Comparison of ENCODE assay signal across 8 cellular contexts in the genomic region with DNA sequence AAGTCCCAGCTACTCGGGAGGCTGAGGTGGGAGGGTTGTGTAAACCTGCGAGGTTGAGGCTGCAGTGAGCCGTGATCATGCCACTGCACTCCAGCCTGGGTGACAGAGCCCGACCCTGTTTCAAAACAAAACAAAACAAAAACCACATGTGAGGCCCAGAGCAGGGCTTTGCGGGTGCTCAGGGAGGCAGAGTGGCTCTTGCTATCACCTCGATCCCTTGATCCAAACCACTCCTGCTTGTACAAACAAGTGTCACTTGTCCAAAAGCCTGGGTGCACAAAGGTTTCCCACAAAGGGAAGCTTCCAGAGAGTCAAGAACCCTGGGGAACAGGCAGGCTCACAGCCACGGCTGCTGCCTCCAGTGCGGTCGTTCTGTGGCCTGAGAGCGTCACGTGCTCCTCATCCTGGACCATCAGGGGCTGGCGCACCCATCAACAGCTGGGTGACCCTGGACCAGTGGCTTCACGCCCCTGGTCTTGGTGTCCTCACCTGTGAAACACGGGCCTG.
A peak's percentile ranks its signal among the peaks of the same experiment; 100 is the strongest.
DNase-seq lines count a peak whose midpoint lies in the region; ATAC-seq and FAIRE-seq lines count a peak whose summit lies in the region.

No MANE protein-coding gene starts in this region.

- H3K27ac Mint-ChIP-seq in activated CD8-positive, alpha-beta memory T cell treated with anti-CD3 and anti-CD28 coated beads, Interleukin-2, amount 10 ng/mL, durations not matched to agents 7 days and 5 days = peak overlapping the region; percentile 86

- no peaks in the 10 kb centered on the region for H3K27me3 ChIP-seq in small intestine (ENCODE audit: control insufficient read depth in 2 of 2, insufficient read depth in 2 of 2, low read length in 2 of 2)

- CTCF ChIA-PET in activated CD8-positive, alpha-beta memory T cell treated with anti-CD3 and anti-CD28 coated beads, Interleukin-2, amount 10 ng/mL, durations not matched to agents 7 days and 5 days (lab: Charles Lee) = interaction anchor here (0.9 to 2.0 kb wide), 5 partner anchors 26 to 327 kb away, joined by 3 to 7 read pairs (median 5); no protein-coding TSS in a partner anchor

- no peak overlapping the region for H3K4me3 ChIP-seq in Jurkat, Clone E6-1 (ENCODE audit: low read length)
- no peak overlapping the region for H3K4me3 ChIP-seq in small intestine (ENCODE audit: low read depth in 1 of 2, low read length in 2 of 2)

- peak overlapping the region; percentile 52 for H3K4me3 Mint-ChIP-seq in activated CD8-positive, alpha-beta memory T cell treated with anti-CD3 and anti-CD28 coated beads, Interleukin-2, amount 10 ng/mL, durations not matched to agents 7 days and 5 days

- no peaks in the 10 kb centered on the region for H3K36me3 ChIP-seq in small intestine (ENCODE audit: control insufficient read depth in 2 of 2, insufficient read depth in 2 of 2, low read length in 2 of 2)

- no peaks in the 10 kb centered on the region for H3K27me3 Mint-ChIP-seq in activated CD8-positive, alpha-beta memory T cell treated with anti-CD3 and anti-CD28 coated beads, Interleukin-2, amount 10 ng/mL, durations not matched to agents 7 days and 5 days

- peak overlapping the region in 1 of 2 donors; percentile 53 for H3K27ac ChIP-seq in small intestine (ENCODE audit: low read depth in 1 of 2, low read length in 1 of 2)

- H3K9me3 Mint-ChIP-seq in activated CD8-positive, alpha-beta memory T cell treated with anti-CD3 and anti-CD28 coated beads, Interleukin-2, amount 10 ng/mL, durations not matched to agents 7 days and 5 days (ENCODE audit: low read depth) = no peaks in the 10 kb centered on the region

- intact Hi-C loops in head of caudate nucleus (cut with DNase I) = loop anchor here (5.0 kb wide), 1 partner anchor 46 kb away; no protein-coding TSS in a partner anchor

- no peaks in the 10 kb centered on the region for H3K36me3 Mint-ChIP-seq in activated CD8-positive, alpha-beta memory T cell treated with anti-CD3 and anti-CD28 coated beads, Interleukin-2, amount 10 ng/mL, durations not matched to agents 7 days and 5 days

- DNase-seq in Jurkat, Clone E6-1 (ENCODE audit: low read depth, low spot score) = peak; percentile 55
- peak; percentile 89 for DNase-seq in activated CD8-positive, alpha-beta memory T cell treated with anti-CD3 and anti-CD28 coated beads, Interleukin-2, amount 10 ng/mL, durations not matched to agents 7 days and 5 days
- DNase-seq in head of caudate nucleus (peak in 32 of 42 donors; percentile 22 to 84 (median 60)), small intestine (peak; percentile 40), GDM1 (lab: John Stamatoyannopoulos, UW) (no peak), AG08395 (ENCODE audit: low spot score) (no peak), HUDEP-2 (lab: John Stamatoyannopoulos, UW; ENCODE audit: unreplicated experiment in 76 of 76) (no peak)

- WGBS in small intestine, 3 donors = 15 to 23% (median 22%) methylated on average over 14 of the region's 14 CpGs

- peak; percentile 54 for ATAC-seq in GM18517 (IDR thresholded peaks at IDR 0.05; ENCODE audit: unreplicated experiment)
- ATAC-seq in activated CD8-positive, alpha-beta memory T cell treated with anti-CD3 and anti-CD28 coated beads, Interleukin-2, amount 10 ng/mL, durations not matched to agents 7 days and 5 days = peak; percentile 65

- no peaks in the 10 kb centered on the region for H3K9me3 ChIP-seq in small intestine (ENCODE audit: control insufficient read depth, low read depth)

- peaks cover 12 to 15% of the 10 kb centered on the region in 2 donors for H3K4me1 ChIP-seq in small intestine (ENCODE audit: control insufficient read depth in 2 of 2, insufficient read depth in 1 of 2, low read depth in 1 of 2, low read length in 1 of 2)

- FAIRE-seq in small intestine (lab: Jason Lieb, UNC) = no peak

- H3K4me1 Mint-ChIP-seq in activated CD8-positive, alpha-beta memory T cell treated with anti-CD3 and anti-CD28 coated beads, Interleukin-2, amount 10 ng/mL, durations not matched to agents 7 days and 5 days = peaks cover 37% of the 10 kb centered on the region

Comparison
In these comparisons a context has a peak if more than half of its experiments do, and no peak if none do; other contexts are left out.
1. DNase-seq: peak in Jurkat, Clone E6-1 (single experiment), activated CD8-positive, alpha-beta memory T cell treated with anti-CD3 and anti-CD28 coated beads, Interleukin-2, amount 10 ng/mL, durations not matched to agents 7 days and 5 days (single experiment), head of caudate nucleus (32 of 42) and small intestine (single experiment); none in GDM1 (single experiment), AG08395 (single experiment) and HUDEP-2 (0 of 76).